Comparison of ENCODE assay signal across 1 cellular context in the genomic region with DNA sequence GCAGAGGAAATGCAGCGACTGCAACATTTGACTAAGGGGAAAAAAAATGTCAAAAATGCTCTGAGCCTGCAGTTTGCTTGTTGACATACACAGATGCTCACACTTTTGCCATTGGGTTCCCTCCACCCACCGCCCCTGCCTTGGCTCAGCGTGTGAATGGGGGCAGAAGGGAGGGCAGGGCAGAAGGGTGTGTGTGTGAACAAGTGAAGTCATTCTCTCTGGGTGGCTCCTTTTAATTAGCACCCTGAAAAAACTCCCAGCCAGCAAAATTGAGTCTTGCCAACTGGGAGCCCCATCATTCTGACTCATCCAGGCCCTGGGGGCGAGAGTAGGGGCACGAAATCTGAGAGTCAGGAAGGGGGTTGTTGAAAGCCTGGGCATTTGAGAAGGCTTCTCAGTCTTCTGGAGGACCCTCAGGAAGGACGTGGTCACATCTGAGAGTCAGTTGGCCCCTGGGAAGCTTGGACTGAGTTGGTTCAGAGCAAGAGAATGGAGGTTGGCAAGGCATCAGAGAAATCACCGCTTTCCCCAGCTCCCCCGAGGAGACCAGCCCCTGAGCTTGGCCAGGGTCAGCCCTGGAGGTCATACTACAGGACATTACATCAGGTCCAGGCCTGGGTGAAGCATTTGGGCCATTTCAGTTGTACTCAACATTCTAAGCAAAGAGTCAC.
TF ChIP-seq lines count a peak whose summit lies in the region.

No MANE protein-coding gene starts in this region.

TF ChIP-seq in H1, 55 proteins besides CTCF, POLR2A, EP300 and RAD21:
- TF ChIP-seq PHF8 (conservative IDR thresholded peaks at IDR 0.05; ENCODE audit: low read depth, low read length) (no peak), JUND (IDR thresholded peaks at IDR 0.05; ENCODE audit: low read length) (no peak), JUN (IDR thresholded peaks at IDR 0.05; ENCODE audit: low read depth, low read length) (no peak), TBP (IDR thresholded peaks at IDR 0.05; ENCODE audit: low read depth, low read length) (no peak)
TF ChIP-seq in H1: peak in this region for 0.
